10 cellular contexts compared by ENCODE assay signal in genomic region chr9:102631559-102631958, GRCh38.
DNase-seq lines count a peak whose midpoint lies in the region; ATAC-seq and TF ChIP-seq lines count a peak whose summit lies in the region.
"Had no signal": no experiment of that assay in that cellular context is flagged by ENCODE, and none has a peak within 500 bp of the region (broad histone marks: within the 10 kb centered on the region; RNA-seq: fewer than 3 reads in every experiment).

No MANE protein-coding gene starts in this region.

- TF ChIP-seq CTCF in GM13977 (IDR thresholded peaks at IDR 0.05; ENCODE audit: extremely low read depth, insufficient read depth, missing control alignments) (peak; percentile 51), right lobe of liver (IDR thresholded peaks at IDR 0.05) (peak; percentile 27 to 36 (median 32))

- no peak overlapping the region for H3K4me3 Mint-ChIP-seq in activated CD4-positive, alpha-beta memory T cell treated with anti-CD3 and anti-CD28 coated beads for 36 hours
- H3K4me3 Mint-ChIP-seq: stimulated activated naive B cell treated with anti-CD40 and anti-IgM and Interleukin-4, amounts not matched to agents 10 μg/mL and 1 μg/mL and 100 μg/mL, for 72 hours had no signal

- no peak overlapping the region for H3K4me3 ChIP-seq in Jurkat, Clone E6-1 (ENCODE audit: low read length)
- H3K4me3 ChIP-seq in right lobe of liver, result no peak overlapping the region

- H3K36me3 Mint-ChIP-seq in activated CD4-positive, alpha-beta memory T cell treated with anti-CD3 and anti-CD28 coated beads for 36 hours, result no peaks in the 10 kb centered on the region
- H3K36me3 Mint-ChIP-seq: stimulated activated naive B cell treated with anti-CD40 and anti-IgM and Interleukin-4, amounts not matched to agents 10 μg/mL and 1 μg/mL and 100 μg/mL, for 72 hours had no signal

- CTCF ChIA-PET in activated CD4-positive, alpha-beta memory T cell treated with anti-CD3 and anti-CD28 coated beads for 36 hours (lab: Charles Lee), result no interaction called here

- POLR2A ChIA-PET in activated CD4-positive, alpha-beta memory T cell treated with anti-CD3 and anti-CD28 coated beads for 36 hours (lab: Charles Lee), result no interaction called here

- ATAC-seq in right lobe of liver, result peak; percentile 35 to 47 (median 40)
- no peak for ATAC-seq in GM18873 (IDR thresholded peaks at IDR 0.05; ENCODE audit: low FRiP score, unreplicated experiment)
- ATAC-seq in left colon, result no peak

- intact Hi-C loops in right lobe of liver (cut with DNase I), result no loop called here
- intact Hi-C loops in activated CD4-positive, alpha-beta memory T cell treated with anti-CD3 and anti-CD28 coated beads for 36 hours (cut with micrococcal nuclease), result no loop called here
- intact Hi-C loops in left colon (cut with DNase I, micrococcal nuclease), result no loop called here

- no peaks in the 10 kb centered on the region for H3K27me3 ChIP-seq in right lobe of liver

- no peaks in the 10 kb centered on the region for H3K27me3 Mint-ChIP-seq in activated CD4-positive, alpha-beta memory T cell treated with anti-CD3 and anti-CD28 coated beads for 36 hours
- H3K27me3 Mint-ChIP-seq: stimulated activated naive B cell treated with anti-CD40 and anti-IgM and Interleukin-4, amounts not matched to agents 10 μg/mL and 1 μg/mL and 100 μg/mL, for 72 hours had no signal

- no peak overlapping the region for H3K27ac ChIP-seq in right lobe of liver

- no peak overlapping the region for H3K27ac Mint-ChIP-seq in activated CD4-positive, alpha-beta memory T cell treated with anti-CD3 and anti-CD28 coated beads for 36 hours
- H3K27ac Mint-ChIP-seq: stimulated activated naive B cell treated with anti-CD40 and anti-IgM and Interleukin-4, amounts not matched to agents 10 μg/mL and 1 μg/mL and 100 μg/mL, for 72 hours had no signal

- no peaks in the 10 kb centered on the region for H3K4me1 ChIP-seq in right lobe of liver

- no peak for TF ChIP-seq POLR2A in right lobe of liver (IDR thresholded peaks at IDR 0.05)

- H3K36me3 ChIP-seq in right lobe of liver, result no peaks in the 10 kb centered on the region

- H3K4me1 Mint-ChIP-seq in activated CD4-positive, alpha-beta memory T cell treated with anti-CD3 and anti-CD28 coated beads for 36 hours (ENCODE audit: low read depth), result no peaks in the 10 kb centered on the region
- H3K4me1 Mint-ChIP-seq: stimulated activated naive B cell treated with anti-CD40 and anti-IgM and Interleukin-4, amounts not matched to agents 10 μg/mL and 1 μg/mL and 100 μg/mL, for 72 hours had no signal

- H3K9me3 ChIP-seq in right lobe of liver, result peaks cover 0 to 5% (median 0%) of the 10 kb centered on the region in 4 donors

- peaks cover 16% of the 10 kb centered on the region for H3K9me3 Mint-ChIP-seq in activated CD4-positive, alpha-beta memory T cell treated with anti-CD3 and anti-CD28 coated beads for 36 hours

- DNase-seq in GM13977 (ENCODE audit: low spot score) (no peak), SHP77 treated with DMSO at 0.1 percent for 48 hours (lab: John Stamatoyannopoulos, UW) (peak; percentile 39), right lobe of liver (no peak), left colon (no peak)
- peak; percentile 10 for DNase-seq in Jurkat, Clone E6-1 (ENCODE audit: low read depth, low spot score)
- no peak for DNase-seq in activated CD4-positive, alpha-beta memory T cell treated with anti-CD3 and anti-CD28 coated beads for 36 hours
- DNase-seq in effector CD4-positive, alpha-beta T cell, result no peak
- DNase-seq: activated naive CD4-positive, alpha-beta T cell treated with anti-CD3 and anti-CD28 coated beads, Interleukin-2, amount 50 U/mL, for 16 hours; stimulated activated naive B cell treated with anti-CD40 and anti-IgM and Interleukin-4, amounts not matched to agents 10 μg/mL and 1 μg/mL and 100 μg/mL, for 72 hours had no signal

- in situ Hi-C loops in GM13977 (cut with MboI; ENCODE audit: low pct_unique_long_range_greater_than_20kb, low sequenced_read_pairs, unreplicated experiment), result no loop called here

Comparison
In these comparisons a context has a peak if more than half of its experiments do, and no peak if none do; other contexts are left out.
1. DNase-seq: peak in Jurkat, Clone E6-1 (single experiment) and SHP77 treated with DMSO at 0.1 percent for 48 hours (single experiment); none in GM13977 (single experiment), right lobe of liver (0 of 3), activated CD4-positive, alpha-beta memory T cell treated with anti-CD3 and anti-CD28 coated beads for 36 hours (single experiment), left colon (0 of 2) and effector CD4-positive, alpha-beta T cell (single experiment).
2. ATAC-seq: peak in right lobe of liver (4 of 4); none in GM18873 (single experiment) and left colon (single experiment).